ENCODE assay signal across 1 cellular context in the genomic region with DNA sequence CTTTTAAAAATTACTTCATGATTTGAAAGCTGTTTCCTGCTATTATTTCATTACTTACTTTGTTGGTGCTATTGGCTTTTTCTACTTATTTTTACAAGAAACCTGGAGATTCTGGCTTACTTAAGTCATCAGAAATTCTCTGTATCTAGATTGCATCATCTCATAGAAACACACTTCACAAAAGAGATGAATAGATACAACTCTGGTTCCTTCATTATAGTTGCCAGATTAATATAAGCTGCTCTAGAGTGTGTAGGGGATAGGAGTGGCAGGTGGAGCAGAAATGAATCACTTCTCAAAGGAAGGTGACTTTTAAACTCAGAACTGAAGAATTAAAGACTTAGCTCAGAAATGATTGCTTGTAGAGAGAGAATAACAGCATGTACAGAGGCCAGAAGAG.
TF ChIP-seq lines count a peak whose summit lies in the region.

No MANE protein-coding gene starts in this region.

TF ChIP-seq in GM23338, 12 proteins besides CTCF, POLR2A, EP300 and RAD21 (continued from another document):
- TF ChIP-seq ZNF462 (CRISPR knock-in tag; IDR thresholded peaks at IDR 0.05) (no peak), ZNF331 (CRISPR knock-in tag; IDR thresholded peaks at IDR 0.05; ENCODE audit: low read depth) (no peak), ETS1 (IDR thresholded peaks at IDR 0.05) (no peak), NANOG (IDR thresholded peaks at IDR 0.05; ENCODE audit: borderline replicate concordance) (no peak), ZNF114 (CRISPR knock-in tag; IDR thresholded peaks at IDR 0.05) (no peak), JUNB (IDR thresholded peaks at IDR 0.05; ENCODE audit: unreplicated experiment) (no peak), POLR2AphosphoS5 (IDR thresholded peaks at IDR 0.05; ENCODE audit: low read depth) (no peak), CREB1 (CRISPR knock-in tag; IDR thresholded peaks at IDR 0.05; ENCODE audit: low read depth) (no peak), EZH2phosphoT487 (IDR thresholded peaks at IDR 0.05; ENCODE audit: unreplicated experiment) (no peak), STAT1 (IDR thresholded peaks at IDR 0.05; ENCODE audit: unreplicated experiment) (no peak)
- TF ChIP-seq, protein P1, sequence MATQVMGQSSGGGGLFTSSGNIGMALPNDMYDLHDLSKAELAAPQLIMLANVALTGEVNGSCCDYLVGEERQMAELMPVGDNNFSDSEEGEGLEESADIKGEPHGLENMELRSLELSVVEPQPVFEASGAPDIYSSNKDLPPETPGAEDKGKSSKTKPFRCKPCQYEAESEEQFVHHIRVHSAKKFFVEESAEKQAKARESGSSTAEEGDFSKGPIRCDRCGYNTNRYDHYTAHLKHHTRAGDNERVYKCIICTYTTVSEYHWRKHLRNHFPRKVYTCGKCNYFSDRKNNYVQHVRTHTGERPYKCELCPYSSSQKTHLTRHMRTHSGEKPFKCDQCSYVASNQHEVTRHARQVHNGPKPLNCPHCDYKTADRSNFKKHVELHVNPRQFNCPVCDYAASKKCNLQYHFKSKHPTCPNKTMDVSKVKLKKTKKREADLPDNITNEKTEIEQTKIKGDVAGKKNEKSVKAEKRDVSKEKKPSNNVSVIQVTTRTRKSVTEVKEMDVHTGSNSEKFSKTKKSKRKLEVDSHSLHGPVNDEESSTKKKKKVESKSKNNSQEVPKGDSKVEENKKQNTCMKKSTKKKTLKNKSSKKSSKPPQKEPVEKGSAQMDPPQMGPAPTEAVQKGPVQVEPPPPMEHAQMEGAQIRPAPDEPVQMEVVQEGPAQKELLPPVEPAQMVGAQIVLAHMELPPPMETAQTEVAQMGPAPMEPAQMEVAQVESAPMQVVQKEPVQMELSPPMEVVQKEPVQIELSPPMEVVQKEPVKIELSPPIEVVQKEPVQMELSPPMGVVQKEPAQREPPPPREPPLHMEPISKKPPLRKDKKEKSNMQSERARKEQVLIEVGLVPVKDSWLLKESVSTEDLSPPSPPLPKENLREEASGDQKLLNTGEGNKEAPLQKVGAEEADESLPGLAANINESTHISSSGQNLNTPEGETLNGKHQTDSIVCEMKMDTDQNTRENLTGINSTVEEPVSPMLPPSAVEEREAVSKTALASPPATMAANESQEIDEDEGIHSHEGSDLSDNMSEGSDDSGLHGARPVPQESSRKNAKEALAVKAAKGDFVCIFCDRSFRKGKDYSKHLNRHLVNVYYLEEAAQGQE (IDR thresholded peaks at IDR 0.05; ENCODE audit: unreplicated experiment), result no peak
